2 cellular contexts compared by ENCODE assay signal in the genomic region with DNA sequence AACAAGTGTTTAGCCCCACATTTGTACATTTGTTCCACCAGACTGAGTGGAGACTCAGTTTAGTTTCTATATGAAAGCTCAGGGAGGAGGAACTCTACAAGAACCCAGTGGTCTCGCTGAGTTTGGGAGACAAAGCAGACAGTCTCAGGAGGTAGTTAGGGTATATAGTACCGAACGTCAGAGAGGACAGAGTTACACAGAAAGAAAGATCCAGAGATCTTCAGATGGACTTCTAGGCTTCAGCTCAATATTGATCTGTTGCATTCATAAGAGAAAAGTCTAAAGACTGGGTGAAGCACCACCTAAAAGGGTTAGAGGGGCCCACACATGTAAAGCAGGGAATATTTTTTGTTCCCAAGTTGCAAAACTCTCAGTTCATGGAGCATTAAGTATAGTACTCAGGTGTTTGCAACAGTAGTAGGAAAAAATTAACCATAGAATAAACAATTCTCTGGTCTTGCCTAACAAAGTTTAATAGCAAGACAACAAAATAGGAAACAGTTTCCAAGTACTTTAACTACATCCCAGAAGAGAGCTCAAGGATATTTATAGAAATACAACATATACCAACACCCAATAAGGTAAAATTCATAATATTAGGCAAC.
TF ChIP-seq lines count a peak whose summit lies in the region.

No MANE protein-coding gene starts in this region.

TF ChIP-seq in HCT116, 20 proteins besides CTCF, POLR2A, EP300 and RAD21:
- TF ChIP-seq SRF (IDR thresholded peaks at IDR 0.05; ENCODE audit: low read depth), result no peak
- no peak for TF ChIP-seq EGR1 (IDR thresholded peaks at IDR 0.05; ENCODE audit: low read depth)
- no peak for TF ChIP-seq EZH2 (IDR thresholded peaks at IDR 0.05)
- no peak for TF ChIP-seq ELF1 (IDR thresholded peaks at IDR 0.05; ENCODE audit: borderline replicate concordance, low read depth)
- TF ChIP-seq TCF7L2 (IDR thresholded peaks at IDR 0.05; ENCODE audit: borderline replicate concordance, extremely low read depth, insufficient read depth, insufficient read length), result no peak
- TF ChIP-seq SIN3A (IDR thresholded peaks at IDR 0.05; ENCODE audit: low read depth), result no peak
- no peak for TF ChIP-seq POLR2AphosphoS5 (IDR thresholded peaks at IDR 0.05; ENCODE audit: low read depth, low read length)
- no peak for TF ChIP-seq CEBPB (IDR thresholded peaks at IDR 0.05; ENCODE audit: low read depth)
- TF ChIP-seq JUND (IDR thresholded peaks at IDR 0.05), result no peak
- TF ChIP-seq, protein P1, sequence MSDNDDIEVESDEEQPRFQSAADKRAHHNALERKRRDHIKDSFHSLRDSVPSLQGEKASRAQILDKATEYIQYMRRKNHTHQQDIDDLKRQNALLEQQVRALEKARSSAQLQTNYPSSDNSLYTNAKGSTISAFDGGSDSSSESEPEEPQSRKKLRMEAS (IDR thresholded peaks at IDR 0.05), result no peak
- TF ChIP-seq SP1 (IDR thresholded peaks at IDR 0.05; ENCODE audit: low read depth), result no peak
- TF ChIP-seq EZH2phosphoT487 (IDR thresholded peaks at IDR 0.05; ENCODE audit: borderline replicate concordance), result no peak
- TF ChIP-seq YY1 (IDR thresholded peaks at IDR 0.05; ENCODE audit: extremely low read depth, insufficient replicate concordance, low read depth, low read length), result no peak
- TF ChIP-seq, protein P2, sequence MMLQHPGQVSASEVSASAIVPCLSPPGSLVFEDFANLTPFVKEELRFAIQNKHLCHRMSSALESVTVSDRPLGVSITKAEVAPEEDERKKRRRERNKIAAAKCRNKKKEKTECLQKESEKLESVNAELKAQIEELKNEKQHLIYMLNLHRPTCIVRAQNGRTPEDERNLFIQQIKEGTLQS (IDR thresholded peaks at IDR 0.05), result no peak
- TF ChIP-seq, protein P3, sequence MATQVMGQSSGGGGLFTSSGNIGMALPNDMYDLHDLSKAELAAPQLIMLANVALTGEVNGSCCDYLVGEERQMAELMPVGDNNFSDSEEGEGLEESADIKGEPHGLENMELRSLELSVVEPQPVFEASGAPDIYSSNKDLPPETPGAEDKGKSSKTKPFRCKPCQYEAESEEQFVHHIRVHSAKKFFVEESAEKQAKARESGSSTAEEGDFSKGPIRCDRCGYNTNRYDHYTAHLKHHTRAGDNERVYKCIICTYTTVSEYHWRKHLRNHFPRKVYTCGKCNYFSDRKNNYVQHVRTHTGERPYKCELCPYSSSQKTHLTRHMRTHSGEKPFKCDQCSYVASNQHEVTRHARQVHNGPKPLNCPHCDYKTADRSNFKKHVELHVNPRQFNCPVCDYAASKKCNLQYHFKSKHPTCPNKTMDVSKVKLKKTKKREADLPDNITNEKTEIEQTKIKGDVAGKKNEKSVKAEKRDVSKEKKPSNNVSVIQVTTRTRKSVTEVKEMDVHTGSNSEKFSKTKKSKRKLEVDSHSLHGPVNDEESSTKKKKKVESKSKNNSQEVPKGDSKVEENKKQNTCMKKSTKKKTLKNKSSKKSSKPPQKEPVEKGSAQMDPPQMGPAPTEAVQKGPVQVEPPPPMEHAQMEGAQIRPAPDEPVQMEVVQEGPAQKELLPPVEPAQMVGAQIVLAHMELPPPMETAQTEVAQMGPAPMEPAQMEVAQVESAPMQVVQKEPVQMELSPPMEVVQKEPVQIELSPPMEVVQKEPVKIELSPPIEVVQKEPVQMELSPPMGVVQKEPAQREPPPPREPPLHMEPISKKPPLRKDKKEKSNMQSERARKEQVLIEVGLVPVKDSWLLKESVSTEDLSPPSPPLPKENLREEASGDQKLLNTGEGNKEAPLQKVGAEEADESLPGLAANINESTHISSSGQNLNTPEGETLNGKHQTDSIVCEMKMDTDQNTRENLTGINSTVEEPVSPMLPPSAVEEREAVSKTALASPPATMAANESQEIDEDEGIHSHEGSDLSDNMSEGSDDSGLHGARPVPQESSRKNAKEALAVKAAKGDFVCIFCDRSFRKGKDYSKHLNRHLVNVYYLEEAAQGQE (IDR thresholded peaks at IDR 0.05; ENCODE audit: low read depth), result no peak
- no peak for TF ChIP-seq ZNF274 (IDR thresholded peaks at IDR 0.05; ENCODE audit: low read depth, low read length)
TF ChIP-seq in HCT116: peak in this region for 0.

TF ChIP-seq in HepG2, 621 proteins besides CTCF, POLR2A, EP300 and RAD21 (continues in another document):
- TF ChIP-seq KAT8 (CRISPR knock-in tag; IDR thresholded peaks at IDR 0.05) (peak; percentile 76; the same call in 1 of the 2 replicates), TOE1 (CRISPR knock-in tag; IDR thresholded peaks at IDR 0.05) (no peak; the same call in 1 of the 2 replicates), ZNF558 (CRISPR knock-in tag; IDR thresholded peaks at IDR 0.05; ENCODE audit: borderline replicate concordance) (no peak), MED1 (CRISPR knock-in tag; IDR thresholded peaks at IDR 0.05) (peak; percentile 99), ZNF549 (CRISPR knock-in tag; IDR thresholded peaks at IDR 0.05) (no peak), POLR2AphosphoS5 (IDR thresholded peaks at IDR 0.05; ENCODE audit: low read depth, low read length) (peak; percentile 48; the same call in 1 of the 2 replicates), SMYD3 (CRISPR knock-in tag; IDR thresholded peaks at IDR 0.05) (no peak), MATR3 (CRISPR knock-in tag; IDR thresholded peaks at IDR 0.05) (no peak), ZNF3 (CRISPR knock-in tag; IDR thresholded peaks at IDR 0.05) (no peak), HOXA5 (CRISPR knock-in tag; IDR thresholded peaks at IDR 0.05) (peak; percentile 82; the same call in 1 of the 2 replicates), TCF7L2 (IDR thresholded peaks at IDR 0.05; ENCODE audit: low read depth, low read length) (no peak), CHCHD3 (CRISPR knock-in tag; IDR thresholded peaks at IDR 0.05) (no peak), ZNF274 (CRISPR knock-in tag; IDR thresholded peaks at IDR 0.05) (no peak), KAT2B (IDR thresholded peaks at IDR 0.05; ENCODE audit: borderline replicate concordance, low read depth, low read length) (no peak), FOXA3 (CRISPR knock-in tag; IDR thresholded peaks at IDR 0.05) (peak; percentile 91), HNRNPH1 (optimal IDR thresholded peaks at IDR 0.05; ENCODE audit: low read depth, low read length) (no peak), ZNF263 (CRISPR knock-in tag; IDR thresholded peaks at IDR 0.05) (no peak), LCORL (IDR thresholded peaks at IDR 0.05) (no peak), LCORL (CRISPR knock-in tag; IDR thresholded peaks at IDR 0.05) (peak; percentile 82), ZNF788 (CRISPR knock-in tag; IDR thresholded peaks at IDR 0.05; ENCODE audit: borderline replicate concordance) (no peak)
- TF ChIP-seq, protein P4, sequence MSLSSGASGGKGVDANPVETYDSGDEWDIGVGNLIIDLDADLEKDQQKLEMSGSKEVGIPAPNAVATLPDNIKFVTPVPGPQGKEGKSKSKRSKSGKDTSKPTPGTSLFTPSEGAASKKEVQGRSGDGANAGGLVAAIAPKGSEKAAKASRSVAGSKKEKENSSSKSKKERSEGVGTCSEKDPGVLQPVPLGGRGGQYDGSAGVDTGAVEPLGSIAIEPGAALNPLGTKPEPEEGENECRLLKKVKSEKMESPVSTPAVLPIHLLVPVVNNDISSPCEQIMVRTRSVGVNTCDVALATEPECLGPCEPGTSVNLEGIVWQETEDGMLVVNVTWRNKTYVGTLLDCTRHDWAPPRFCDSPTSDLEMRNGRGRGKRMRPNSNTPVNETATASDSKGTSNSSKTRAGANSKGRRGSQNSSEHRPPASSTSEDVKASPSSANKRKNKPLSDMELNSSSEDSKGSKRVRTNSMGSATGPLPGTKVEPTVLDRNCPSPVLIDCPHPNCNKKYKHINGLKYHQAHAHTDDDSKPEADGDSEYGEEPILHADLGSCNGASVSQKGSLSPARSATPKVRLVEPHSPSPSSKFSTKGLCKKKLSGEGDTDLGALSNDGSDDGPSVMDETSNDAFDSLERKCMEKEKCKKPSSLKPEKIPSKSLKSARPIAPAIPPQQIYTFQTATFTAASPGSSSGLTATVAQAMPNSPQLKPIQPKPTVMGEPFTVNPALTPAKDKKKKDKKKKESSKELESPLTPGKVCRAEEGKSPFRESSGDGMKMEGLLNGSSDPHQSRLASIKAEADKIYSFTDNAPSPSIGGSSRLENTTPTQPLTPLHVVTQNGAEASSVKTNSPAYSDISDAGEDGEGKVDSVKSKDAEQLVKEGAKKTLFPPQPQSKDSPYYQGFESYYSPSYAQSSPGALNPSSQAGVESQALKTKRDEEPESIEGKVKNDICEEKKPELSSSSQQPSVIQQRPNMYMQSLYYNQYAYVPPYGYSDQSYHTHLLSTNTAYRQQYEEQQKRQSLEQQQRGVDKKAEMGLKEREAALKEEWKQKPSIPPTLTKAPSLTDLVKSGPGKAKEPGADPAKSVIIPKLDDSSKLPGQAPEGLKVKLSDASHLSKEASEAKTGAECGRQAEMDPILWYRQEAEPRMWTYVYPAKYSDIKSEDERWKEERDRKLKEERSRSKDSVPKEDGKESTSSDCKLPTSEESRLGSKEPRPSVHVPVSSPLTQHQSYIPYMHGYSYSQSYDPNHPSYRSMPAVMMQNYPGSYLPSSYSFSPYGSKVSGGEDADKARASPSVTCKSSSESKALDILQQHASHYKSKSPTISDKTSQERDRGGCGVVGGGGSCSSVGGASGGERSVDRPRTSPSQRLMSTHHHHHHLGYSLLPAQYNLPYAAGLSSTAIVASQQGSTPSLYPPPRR (CRISPR knock-in tag; IDR thresholded peaks at IDR 0.05; ENCODE audit: borderline replicate concordance), result peak; percentile 73; the same call in 1 of the 2 replicates
- TF ChIP-seq, protein P2 (CRISPR knock-in tag; IDR thresholded peaks at IDR 0.05), result no peak
- TF ChIP-seq, protein P5, sequence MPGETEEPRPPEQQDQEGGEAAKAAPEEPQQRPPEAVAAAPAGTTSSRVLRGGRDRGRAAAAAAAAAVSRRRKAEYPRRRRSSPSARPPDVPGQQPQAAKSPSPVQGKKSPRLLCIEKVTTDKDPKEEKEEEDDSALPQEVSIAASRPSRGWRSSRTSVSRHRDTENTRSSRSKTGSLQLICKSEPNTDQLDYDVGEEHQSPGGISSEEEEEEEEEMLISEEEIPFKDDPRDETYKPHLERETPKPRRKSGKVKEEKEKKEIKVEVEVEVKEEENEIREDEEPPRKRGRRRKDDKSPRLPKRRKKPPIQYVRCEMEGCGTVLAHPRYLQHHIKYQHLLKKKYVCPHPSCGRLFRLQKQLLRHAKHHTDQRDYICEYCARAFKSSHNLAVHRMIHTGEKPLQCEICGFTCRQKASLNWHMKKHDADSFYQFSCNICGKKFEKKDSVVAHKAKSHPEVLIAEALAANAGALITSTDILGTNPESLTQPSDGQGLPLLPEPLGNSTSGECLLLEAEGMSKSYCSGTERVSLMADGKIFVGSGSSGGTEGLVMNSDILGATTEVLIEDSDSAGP (CRISPR knock-in tag; IDR thresholded peaks at IDR 0.05; ENCODE audit: borderline replicate concordance), result no peak
- TF ChIP-seq, protein P6, sequence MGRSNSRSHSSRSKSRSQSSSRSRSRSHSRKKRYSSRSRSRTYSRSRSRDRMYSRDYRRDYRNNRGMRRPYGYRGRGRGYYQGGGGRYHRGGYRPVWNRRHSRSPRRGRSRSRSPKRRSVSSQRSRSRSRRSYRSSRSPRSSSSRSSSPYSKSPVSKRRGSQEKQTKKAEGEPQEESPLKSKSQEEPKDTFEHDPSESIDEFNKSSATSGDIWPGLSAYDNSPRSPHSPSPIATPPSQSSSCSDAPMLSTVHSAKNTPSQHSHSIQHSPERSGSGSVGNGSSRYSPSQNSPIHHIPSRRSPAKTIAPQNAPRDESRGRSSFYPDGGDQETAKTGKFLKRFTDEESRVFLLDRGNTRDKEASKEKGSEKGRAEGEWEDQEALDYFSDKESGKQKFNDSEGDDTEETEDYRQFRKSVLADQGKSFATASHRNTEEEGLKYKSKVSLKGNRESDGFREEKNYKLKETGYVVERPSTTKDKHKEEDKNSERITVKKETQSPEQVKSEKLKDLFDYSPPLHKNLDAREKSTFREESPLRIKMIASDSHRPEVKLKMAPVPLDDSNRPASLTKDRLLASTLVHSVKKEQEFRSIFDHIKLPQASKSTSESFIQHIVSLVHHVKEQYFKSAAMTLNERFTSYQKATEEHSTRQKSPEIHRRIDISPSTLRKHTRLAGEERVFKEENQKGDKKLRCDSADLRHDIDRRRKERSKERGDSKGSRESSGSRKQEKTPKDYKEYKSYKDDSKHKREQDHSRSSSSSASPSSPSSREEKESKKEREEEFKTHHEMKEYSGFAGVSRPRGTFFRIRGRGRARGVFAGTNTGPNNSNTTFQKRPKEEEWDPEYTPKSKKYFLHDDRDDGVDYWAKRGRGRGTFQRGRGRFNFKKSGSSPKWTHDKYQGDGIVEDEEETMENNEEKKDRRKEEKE (IDR thresholded peaks at IDR 0.05), result no peak
- TF ChIP-seq, protein P7, sequence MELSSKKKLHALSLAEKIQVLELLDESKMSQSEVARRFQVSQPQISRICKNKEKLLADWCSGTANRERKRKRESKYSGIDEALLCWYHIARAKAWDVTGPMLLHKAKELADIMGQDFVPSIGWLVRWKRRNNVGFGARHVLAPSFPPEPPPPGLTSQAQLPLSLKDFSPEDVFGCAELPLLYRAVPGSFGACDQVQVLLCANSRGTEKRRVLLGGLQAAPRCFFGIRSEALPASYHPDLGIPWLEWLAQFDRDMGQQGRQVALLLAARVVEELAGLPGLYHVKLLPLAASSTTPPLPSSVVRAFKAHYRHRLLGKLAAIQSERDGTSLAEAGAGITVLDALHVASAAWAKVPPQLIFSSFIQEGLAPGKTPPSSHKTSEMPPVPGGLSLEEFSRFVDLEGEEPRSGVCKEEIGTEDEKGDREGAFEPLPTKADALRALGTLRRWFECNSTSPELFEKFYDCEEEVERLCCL (CRISPR knock-in tag; IDR thresholded peaks at IDR 0.05; ENCODE audit: borderline replicate concordance), result no peak
- TF ChIP-seq, protein P8, sequence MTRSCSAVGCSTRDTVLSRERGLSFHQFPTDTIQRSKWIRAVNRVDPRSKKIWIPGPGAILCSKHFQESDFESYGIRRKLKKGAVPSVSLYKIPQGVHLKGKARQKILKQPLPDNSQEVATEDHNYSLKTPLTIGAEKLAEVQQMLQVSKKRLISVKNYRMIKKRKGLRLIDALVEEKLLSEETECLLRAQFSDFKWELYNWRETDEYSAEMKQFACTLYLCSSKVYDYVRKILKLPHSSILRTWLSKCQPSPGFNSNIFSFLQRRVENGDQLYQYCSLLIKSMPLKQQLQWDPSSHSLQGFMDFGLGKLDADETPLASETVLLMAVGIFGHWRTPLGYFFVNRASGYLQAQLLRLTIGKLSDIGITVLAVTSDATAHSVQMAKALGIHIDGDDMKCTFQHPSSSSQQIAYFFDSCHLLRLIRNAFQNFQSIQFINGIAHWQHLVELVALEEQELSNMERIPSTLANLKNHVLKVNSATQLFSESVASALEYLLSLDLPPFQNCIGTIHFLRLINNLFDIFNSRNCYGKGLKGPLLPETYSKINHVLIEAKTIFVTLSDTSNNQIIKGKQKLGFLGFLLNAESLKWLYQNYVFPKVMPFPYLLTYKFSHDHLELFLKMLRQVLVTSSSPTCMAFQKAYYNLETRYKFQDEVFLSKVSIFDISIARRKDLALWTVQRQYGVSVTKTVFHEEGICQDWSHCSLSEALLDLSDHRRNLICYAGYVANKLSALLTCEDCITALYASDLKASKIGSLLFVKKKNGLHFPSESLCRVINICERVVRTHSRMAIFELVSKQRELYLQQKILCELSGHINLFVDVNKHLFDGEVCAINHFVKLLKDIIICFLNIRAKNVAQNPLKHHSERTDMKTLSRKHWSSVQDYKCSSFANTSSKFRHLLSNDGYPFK (CRISPR knock-in tag; IDR thresholded peaks at IDR 0.05; ENCODE audit: borderline replicate concordance), result no peak
